1 cellular context compared by ENCODE assay signal in the genomic region with DNA sequence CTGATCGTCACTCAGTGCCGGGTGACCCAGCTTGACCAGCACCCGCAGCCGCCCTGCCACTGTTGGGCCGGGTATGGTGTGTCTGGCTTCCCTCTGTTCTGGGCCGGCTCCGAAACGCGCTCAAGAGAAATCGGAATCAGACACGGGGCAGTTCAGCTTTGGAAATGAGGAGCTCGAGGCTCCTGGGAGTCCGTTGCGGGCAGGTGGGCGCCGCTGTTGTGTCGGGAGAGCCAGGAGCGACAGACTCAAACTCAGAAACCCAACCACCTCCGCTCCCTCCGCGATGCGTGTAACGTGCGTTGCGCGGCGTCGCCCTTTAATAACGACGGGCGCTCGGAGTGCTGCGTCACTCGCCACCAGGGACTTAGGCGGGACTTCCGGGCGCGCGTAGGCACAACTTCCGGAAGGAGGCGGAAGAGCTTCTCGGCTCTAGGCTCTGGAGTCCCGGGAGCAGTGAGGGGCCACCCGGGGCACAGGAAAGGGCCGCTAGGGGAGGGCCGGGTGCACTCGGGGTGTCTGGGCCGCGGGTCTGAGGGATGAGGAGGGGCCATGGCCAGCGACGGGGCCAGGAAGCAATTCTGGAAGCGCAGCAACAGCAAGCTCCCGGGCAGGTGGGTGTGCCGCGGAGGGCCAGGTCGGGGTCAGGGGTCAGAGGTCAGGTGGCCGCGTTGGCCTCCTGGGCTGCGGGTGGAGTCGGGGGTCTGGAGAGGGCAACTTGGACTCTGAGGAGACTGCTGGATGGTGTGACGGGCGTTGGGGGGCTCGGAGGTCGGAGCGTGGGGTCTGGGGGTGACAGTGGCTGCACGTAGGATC.
TF ChIP-seq lines count a peak whose summit lies in the region.

A gene with protein sequence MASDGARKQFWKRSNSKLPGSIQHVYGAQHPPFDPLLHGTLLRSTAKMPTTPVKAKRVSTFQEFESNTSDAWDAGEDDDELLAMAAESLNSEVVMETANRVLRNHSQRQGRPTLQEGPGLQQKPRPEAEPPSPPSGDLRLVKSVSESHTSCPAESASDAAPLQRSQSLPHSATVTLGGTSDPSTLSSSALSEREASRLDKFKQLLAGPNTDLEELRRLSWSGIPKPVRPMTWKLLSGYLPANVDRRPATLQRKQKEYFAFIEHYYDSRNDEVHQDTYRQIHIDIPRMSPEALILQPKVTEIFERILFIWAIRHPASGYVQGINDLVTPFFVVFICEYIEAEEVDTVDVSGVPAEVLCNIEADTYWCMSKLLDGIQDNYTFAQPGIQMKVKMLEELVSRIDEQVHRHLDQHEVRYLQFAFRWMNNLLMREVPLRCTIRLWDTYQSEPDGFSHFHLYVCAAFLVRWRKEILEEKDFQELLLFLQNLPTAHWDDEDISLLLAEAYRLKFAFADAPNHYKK (plus strand): TSS at position 413 of the 813 bp plus-strand sequence. CDS start 137 bp downstream, at position 550.

TF ChIP-seq in HepG2, 621 proteins besides CTCF, POLR2A, EP300 and RAD21 (continued from another document and continues in another):
- TF ChIP-seq, protein P1, sequence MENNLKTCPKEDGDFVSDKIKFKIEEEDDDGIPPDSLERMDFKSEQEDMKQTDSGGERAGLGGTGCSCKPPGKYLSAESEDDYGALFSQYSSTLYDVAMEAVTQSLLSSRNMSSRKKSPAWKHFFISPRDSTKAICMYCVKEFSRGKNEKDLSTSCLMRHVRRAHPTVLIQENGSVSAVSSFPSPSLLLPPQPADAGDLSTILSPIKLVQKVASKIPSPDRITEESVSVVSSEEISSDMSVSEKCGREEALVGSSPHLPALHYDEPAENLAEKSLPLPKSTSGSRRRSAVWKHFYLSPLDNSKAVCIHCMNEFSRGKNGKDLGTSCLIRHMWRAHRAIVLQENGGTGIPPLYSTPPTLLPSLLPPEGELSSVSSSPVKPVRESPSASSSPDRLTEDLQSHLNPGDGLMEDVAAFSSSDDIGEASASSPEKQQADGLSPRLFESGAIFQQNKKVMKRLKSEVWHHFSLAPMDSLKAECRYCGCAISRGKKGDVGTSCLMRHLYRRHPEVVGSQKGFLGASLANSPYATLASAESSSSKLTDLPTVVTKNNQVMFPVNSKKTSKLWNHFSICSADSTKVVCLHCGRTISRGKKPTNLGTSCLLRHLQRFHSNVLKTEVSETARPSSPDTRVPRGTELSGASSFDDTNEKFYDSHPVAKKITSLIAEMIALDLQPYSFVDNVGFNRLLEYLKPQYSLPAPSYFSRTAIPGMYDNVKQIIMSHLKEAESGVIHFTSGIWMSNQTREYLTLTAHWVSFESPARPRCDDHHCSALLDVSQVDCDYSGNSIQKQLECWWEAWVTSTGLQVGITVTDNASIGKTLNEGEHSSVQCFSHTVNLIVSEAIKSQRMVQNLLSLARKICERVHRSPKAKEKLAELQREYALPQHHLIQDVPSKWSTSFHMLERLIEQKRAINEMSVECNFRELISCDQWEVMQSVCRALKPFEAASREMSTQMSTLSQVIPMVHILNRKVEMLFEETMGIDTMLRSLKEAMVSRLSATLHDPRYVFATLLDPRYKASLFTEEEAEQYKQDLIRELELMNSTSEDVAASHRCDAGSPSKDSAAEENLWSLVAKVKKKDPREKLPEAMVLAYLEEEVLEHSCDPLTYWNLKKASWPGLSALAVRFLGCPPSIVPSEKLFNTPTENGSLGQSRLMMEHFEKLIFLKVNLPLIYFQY (CRISPR knock-in tag; IDR thresholded peaks at IDR 0.05; ENCODE audit: borderline replicate concordance) = peak; percentile 82; the same call in 1 of the 2 replicates
- TF ChIP-seq, protein P2, sequence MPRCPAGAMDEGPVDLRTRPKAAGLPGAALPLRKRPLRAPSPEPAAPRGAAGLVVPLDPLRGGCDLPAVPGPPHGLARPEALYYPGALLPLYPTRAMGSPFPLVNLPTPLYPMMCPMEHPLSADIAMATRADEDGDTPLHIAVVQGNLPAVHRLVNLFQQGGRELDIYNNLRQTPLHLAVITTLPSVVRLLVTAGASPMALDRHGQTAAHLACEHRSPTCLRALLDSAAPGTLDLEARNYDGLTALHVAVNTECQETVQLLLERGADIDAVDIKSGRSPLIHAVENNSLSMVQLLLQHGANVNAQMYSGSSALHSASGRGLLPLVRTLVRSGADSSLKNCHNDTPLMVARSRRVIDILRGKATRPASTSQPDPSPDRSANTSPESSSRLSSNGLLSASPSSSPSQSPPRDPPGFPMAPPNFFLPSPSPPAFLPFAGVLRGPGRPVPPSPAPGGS (CRISPR knock-in tag; IDR thresholded peaks at IDR 0.05) = no peak; the same call in 1 of the 2 replicates
- no peak for TF ChIP-seq THYN1 (CRISPR knock-in tag; IDR thresholded peaks at IDR 0.05; ENCODE audit: borderline replicate concordance, low read depth)
- TF ChIP-seq PRMT3 (CRISPR knock-in tag; IDR thresholded peaks at IDR 0.05; ENCODE audit: borderline replicate concordance, low read depth) = no peak
- TF ChIP-seq, protein P3, sequence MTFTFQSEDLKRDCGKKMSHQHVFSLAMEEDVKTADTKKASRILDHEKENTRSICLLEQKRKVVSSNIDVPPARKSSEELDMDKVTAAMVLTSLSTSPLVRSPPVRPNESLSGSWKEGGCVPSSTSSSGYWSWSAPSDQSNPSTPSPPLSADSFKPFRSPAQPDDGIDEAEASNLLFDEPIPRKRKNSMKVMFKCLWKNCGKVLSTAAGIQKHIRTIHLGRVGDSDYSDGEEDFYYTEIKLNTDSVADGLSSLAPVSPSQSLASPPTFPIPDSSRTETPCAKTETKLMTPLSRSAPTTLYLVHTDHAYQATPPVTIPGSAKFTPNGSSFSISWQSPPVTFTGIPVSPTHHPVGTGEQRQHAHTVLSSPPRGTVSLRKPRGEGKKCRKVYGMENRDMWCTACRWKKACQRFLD (CRISPR knock-in tag; IDR thresholded peaks at IDR 0.05; ENCODE audit: borderline replicate concordance) = peak; percentile 44; the same call in 1 of the 2 replicates
- TF ChIP-seq, protein P4, sequence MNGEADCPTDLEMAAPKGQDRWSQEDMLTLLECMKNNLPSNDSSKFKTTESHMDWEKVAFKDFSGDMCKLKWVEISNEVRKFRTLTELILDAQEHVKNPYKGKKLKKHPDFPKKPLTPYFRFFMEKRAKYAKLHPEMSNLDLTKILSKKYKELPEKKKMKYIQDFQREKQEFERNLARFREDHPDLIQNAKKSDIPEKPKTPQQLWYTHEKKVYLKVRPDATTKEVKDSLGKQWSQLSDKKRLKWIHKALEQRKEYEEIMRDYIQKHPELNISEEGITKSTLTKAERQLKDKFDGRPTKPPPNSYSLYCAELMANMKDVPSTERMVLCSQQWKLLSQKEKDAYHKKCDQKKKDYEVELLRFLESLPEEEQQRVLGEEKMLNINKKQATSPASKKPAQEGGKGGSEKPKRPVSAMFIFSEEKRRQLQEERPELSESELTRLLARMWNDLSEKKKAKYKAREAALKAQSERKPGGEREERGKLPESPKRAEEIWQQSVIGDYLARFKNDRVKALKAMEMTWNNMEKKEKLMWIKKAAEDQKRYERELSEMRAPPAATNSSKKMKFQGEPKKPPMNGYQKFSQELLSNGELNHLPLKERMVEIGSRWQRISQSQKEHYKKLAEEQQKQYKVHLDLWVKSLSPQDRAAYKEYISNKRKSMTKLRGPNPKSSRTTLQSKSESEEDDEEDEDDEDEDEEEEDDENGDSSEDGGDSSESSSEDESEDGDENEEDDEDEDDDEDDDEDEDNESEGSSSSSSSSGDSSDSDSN (CRISPR knock-in tag; IDR thresholded peaks at IDR 0.05) = peak; percentile 62
- TF ChIP-seq ZNF331 (CRISPR knock-in tag; IDR thresholded peaks at IDR 0.05) = peak; percentile 76
- TF ChIP-seq, protein P5, sequence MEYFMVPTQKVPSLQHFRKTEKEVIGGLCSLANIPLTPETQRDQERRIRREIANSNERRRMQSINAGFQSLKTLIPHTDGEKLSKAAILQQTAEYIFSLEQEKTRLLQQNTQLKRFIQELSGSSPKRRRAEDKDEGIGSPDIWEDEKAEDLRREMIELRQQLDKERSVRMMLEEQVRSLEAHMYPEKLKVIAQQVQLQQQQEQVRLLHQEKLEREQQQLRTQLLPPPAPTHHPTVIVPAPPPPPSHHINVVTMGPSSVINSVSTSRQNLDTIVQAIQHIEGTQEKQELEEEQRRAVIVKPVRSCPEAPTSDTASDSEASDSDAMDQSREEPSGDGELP (IDR thresholded peaks at IDR 0.05; ENCODE audit: borderline replicate concordance, low read depth) = no peak; the same call in 1 of the 2 replicates
- no peak for TF ChIP-seq PHB2 (IDR thresholded peaks at IDR 0.05; ENCODE audit: partially characterized antibody)
- no peak for TF ChIP-seq ZFAT (CRISPR knock-in tag; conservative IDR thresholded peaks at IDR 0.05)
- no peak for TF ChIP-seq TCF7L2 (IDR thresholded peaks at IDR 0.05; ENCODE audit: low read depth, low read length)
- no peak for TF ChIP-seq MAFK (conservative IDR thresholded peaks at IDR 0.05 in 1 of 2, IDR thresholded peaks at IDR 0.05 in 1 of 2; ENCODE audit: low read length in 2 of 2)
- no peak; the same call in 1 of the 2 replicates for TF ChIP-seq SP4 (CRISPR knock-in tag; IDR thresholded peaks at IDR 0.05)
- TF ChIP-seq REPIN1 (CRISPR knock-in tag; IDR thresholded peaks at IDR 0.05; ENCODE audit: borderline replicate concordance, low read depth) = peak; percentile 84
- TF ChIP-seq DMAP1 (CRISPR knock-in tag; IDR thresholded peaks at IDR 0.05) = peak; percentile 94
- no peak for TF ChIP-seq ZNF746 (CRISPR knock-in tag; IDR thresholded peaks at IDR 0.05)
- TF ChIP-seq ZNF670 (CRISPR knock-in tag; IDR thresholded peaks at IDR 0.05; ENCODE audit: borderline replicate concordance) = no peak; the same call in 1 of the 2 replicates
- TF ChIP-seq, protein P6, sequence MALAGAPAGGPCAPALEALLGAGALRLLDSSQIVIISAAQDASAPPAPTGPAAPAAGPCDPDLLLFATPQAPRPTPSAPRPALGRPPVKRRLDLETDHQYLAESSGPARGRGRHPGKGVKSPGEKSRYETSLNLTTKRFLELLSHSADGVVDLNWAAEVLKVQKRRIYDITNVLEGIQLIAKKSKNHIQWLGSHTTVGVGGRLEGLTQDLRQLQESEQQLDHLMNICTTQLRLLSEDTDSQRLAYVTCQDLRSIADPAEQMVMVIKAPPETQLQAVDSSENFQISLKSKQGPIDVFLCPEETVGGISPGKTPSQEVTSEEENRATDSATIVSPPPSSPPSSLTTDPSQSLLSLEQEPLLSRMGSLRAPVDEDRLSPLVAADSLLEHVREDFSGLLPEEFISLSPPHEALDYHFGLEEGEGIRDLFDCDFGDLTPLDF (CRISPR knock-in tag; IDR thresholded peaks at IDR 0.05) = peak; percentile 82
- TF ChIP-seq NCOA5 (CRISPR knock-in tag; IDR thresholded peaks at IDR 0.05) = no peak
- TF ChIP-seq MTF1 (CRISPR knock-in tag; IDR thresholded peaks at IDR 0.05) = no peak
- TF ChIP-seq FIP1L1 (IDR thresholded peaks at IDR 0.05; ENCODE audit: borderline replicate concordance, insufficient read depth, low read depth, low read length) = 0 out of 2 replicates have a peak, but pooled peaks have one; percentile 46
- peak; percentile 71 for TF ChIP-seq ZNF124 (CRISPR knock-in tag; IDR thresholded peaks at IDR 0.05)
- TF ChIP-seq, protein P7, sequence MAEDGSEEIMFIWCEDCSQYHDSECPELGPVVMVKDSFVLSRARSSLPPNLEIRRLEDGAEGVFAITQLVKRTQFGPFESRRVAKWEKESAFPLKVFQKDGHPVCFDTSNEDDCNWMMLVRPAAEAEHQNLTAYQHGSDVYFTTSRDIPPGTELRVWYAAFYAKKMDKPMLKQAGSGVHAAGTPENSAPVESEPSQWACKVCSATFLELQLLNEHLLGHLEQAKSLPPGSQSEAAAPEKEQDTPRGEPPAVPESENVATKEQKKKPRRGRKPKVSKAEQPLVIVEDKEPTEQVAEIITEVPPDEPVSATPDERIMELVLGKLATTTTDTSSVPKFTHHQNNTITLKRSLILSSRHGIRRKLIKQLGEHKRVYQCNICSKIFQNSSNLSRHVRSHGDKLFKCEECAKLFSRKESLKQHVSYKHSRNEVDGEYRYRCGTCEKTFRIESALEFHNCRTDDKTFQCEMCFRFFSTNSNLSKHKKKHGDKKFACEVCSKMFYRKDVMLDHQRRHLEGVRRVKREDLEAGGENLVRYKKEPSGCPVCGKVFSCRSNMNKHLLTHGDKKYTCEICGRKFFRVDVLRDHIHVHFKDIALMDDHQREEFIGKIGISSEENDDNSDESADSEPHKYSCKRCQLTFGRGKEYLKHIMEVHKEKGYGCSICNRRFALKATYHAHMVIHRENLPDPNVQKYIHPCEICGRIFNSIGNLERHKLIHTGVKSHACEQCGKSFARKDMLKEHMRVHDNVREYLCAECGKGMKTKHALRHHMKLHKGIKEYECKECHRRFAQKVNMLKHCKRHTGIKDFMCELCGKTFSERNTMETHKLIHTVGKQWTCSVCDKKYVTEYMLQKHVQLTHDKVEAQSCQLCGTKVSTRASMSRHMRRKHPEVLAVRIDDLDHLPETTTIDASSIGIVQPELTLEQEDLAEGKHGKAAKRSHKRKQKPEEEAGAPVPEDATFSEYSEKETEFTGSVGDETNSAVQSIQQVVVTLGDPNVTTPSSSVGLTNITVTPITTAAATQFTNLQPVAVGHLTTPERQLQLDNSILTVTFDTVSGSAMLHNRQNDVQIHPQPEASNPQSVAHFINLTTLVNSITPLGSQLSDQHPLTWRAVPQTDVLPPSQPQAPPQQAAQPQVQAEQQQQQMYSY (CRISPR knock-in tag; IDR thresholded peaks at IDR 0.05) = no peak
- peak; percentile 89; the same call in 1 of the 2 replicates for TF ChIP-seq TBX2 (CRISPR knock-in tag; IDR thresholded peaks at IDR 0.05; ENCODE audit: borderline replicate concordance)
- TF ChIP-seq, protein P8, sequence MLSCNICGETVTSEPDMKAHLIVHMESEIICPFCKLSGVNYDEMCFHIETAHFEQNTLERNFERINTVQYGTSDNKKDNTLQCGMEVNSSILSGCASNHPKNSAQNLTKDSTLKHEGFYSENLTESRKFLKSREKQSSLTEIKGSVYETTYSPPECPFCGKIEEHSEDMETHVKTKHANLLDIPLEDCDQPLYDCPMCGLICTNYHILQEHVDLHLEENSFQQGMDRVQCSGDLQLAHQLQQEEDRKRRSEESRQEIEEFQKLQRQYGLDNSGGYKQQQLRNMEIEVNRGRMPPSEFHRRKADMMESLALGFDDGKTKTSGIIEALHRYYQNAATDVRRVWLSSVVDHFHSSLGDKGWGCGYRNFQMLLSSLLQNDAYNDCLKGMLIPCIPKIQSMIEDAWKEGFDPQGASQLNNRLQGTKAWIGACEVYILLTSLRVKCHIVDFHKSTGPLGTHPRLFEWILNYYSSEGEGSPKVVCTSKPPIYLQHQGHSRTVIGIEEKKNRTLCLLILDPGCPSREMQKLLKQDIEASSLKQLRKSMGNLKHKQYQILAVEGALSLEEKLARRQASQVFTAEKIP (CRISPR knock-in tag; IDR thresholded peaks at IDR 0.05; ENCODE audit: borderline replicate concordance) = no peak
- TF ChIP-seq, protein P9, sequence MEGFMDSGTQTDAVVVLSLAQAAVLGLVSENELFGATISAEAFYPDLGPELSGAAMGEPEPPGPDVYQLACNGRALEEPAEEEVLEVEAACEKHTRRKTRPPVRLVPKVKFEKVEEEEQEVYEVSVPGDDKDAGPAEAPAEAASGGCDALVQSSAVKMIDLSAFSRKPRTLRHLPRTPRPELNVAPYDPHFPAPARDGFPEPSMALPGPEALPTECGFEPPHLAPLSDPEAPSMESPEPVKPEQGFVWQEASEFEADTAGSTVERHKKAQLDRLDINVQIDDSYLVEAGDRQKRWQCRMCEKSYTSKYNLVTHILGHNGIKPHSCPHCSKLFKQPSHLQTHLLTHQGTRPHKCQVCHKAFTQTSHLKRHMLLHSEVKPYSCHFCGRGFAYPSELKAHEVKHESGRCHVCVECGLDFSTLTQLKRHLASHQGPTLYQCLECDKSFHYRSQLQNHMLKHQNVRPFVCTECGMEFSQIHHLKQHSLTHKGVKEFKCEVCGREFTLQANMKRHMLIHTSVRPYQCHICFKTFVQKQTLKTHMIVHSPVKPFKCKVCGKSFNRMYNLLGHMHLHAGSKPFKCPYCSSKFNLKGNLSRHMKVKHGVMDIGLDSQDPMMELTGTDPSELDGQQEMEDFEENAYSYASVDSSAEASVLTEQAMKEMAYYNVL (CRISPR knock-in tag; IDR thresholded peaks at IDR 0.05; ENCODE audit: borderline replicate concordance) = peak; percentile 74; the same call in 1 of the 2 replicates
